ENCODE assay signal across 20 cellular contexts in genomic region chr12:112353389-112353788, GRCh38. TPM values are rescaled to one million over a fixed set of nuclear protein-coding genes. Genes with fewer than 3 reads are reported as not detected.
A peak's percentile ranks its signal among the peaks of the same experiment; 100 is the strongest.
DNase-seq lines count a peak whose midpoint lies in the region; ATAC-seq and TF ChIP-seq lines count a peak whose summit lies in the region.
"Had no signal": no experiment of that assay in that cellular context is flagged by ENCODE, and none has a peak within 500 bp of the region (broad histone marks: within the 10 kb centered on the region; RNA-seq: fewer than 3 reads in every experiment).

No MANE protein-coding gene starts in this region.

- H3K4me1 Mint-ChIP-seq in type B pancreatic cell (ENCODE audit: unreplicated experiment), result peaks cover 5% of the 10 kb centered on the region

- DNase-seq in DMS53 (lab: John Stamatoyannopoulos, UW) (peak; percentile 31), DMS53 treated with DMSO at 0.1 percent for 48 hours (lab: John Stamatoyannopoulos, UW; ENCODE audit: unreplicated experiment) (no peak), RWPE2 (ENCODE audit: low spot score) (no peak), type B pancreatic cell (ENCODE audit: extremely low spot score, unreplicated experiment) (no peak), heart right ventricle (no peak), T-helper 9 cell (no peak)
- DNase-seq in effector CD4-positive, alpha-beta T cell, result no peak
- DNase-seq: activated CD4-positive, alpha-beta T cell treated with anti-CD3 and anti-CD28 coated beads, Interleukin-2, amount 10 ng/mL, durations not matched to agents 7 days and 5 days; activated naive CD8-positive, alpha-beta T cell treated with anti-CD3 and anti-CD28 coated beads, Interleukin-2, amount 10 ng/mL, durations not matched to agents 7 days and 5 days; activated T-cell treated with anti-CD3 and anti-CD28 coated beads, Interleukin-2, amount 50 U/mL, for 1 hour; CD8-positive, alpha-beta memory T cell; colonic mucosa; H7; KBM-7; NCI-H524; right lobe of liver; stimulated activated CD4-positive, alpha-beta T cell treated with anti-CD3 and anti-CD28 coated beads, Interleukin-4, amount 100 ng/mL, for 1 hour had no signal

- H3K36me3 ChIP-seq in RWPE2 (ENCODE audit: low read depth) (no peaks in the 10 kb centered on the region), heart right ventricle (no peaks in the 10 kb centered on the region)
- H3K36me3 ChIP-seq: colonic mucosa, right lobe of liver, tibial nerve had no signal

- no peak overlapping the region for H3K4me3 ChIP-seq in RWPE2 (ENCODE audit: severe bottlenecking)
- H3K4me3 ChIP-seq in heart right ventricle, result no peak overlapping the region
- H3K4me3 ChIP-seq: colonic mucosa, right lobe of liver, tibial nerve had no signal

- H3K9me3 ChIP-seq in RWPE2 (ENCODE audit: severe bottlenecking) (no peaks in the 10 kb centered on the region), heart right ventricle (peaks cover 0 to 2% (median 0%) of the 10 kb centered on the region in 11 donors)
- H3K9me3 ChIP-seq: colonic mucosa, right lobe of liver, tibial nerve had no signal

- TF ChIP-seq CTCF in RWPE2 (IDR thresholded peaks at IDR 0.05; ENCODE audit: poor library complexity, severe bottlenecking), result no peak
- TF ChIP-seq CTCF in type B pancreatic cell (conservative IDR thresholded peaks at IDR 0.05), result no peak
- no peak for TF ChIP-seq CTCF in heart right ventricle (IDR thresholded peaks at IDR 0.05)

- no peaks in the 10 kb centered on the region for H3K27me3 ChIP-seq in RWPE2 (ENCODE audit: insufficient read depth, poor library complexity, severe bottlenecking)
- H3K27me3 ChIP-seq in heart right ventricle, result no peaks in the 10 kb centered on the region
- H3K27me3 ChIP-seq: colonic mucosa, right lobe of liver, tibial nerve had no signal

- H3K27ac Mint-ChIP-seq in type B pancreatic cell, result peak overlapping the region; percentile 66
- H3K27ac Mint-ChIP-seq: activated CD4-positive, alpha-beta T cell treated with anti-CD3 and anti-CD28 coated beads, Interleukin-2, amount 10 ng/mL, durations not matched to agents 7 days and 5 days; activated naive CD8-positive, alpha-beta T cell treated with anti-CD3 and anti-CD28 coated beads, Interleukin-2, amount 10 ng/mL, durations not matched to agents 7 days and 5 days had no signal

- no peaks in the 10 kb centered on the region for H3K36me3 Mint-ChIP-seq in type B pancreatic cell
- H3K36me3 Mint-ChIP-seq: CD8-positive, alpha-beta memory T cell had no signal

- 80 to 83% methylated on average over 3 of the region's 3 CpGs for WGBS in heart right ventricle, 2 donors

- no peaks in the 10 kb centered on the region for H3K27me3 Mint-ChIP-seq in type B pancreatic cell
- H3K27me3 Mint-ChIP-seq: activated CD4-positive, alpha-beta T cell treated with anti-CD3 and anti-CD28 coated beads, Interleukin-2, amount 10 ng/mL, durations not matched to agents 7 days and 5 days; activated naive CD8-positive, alpha-beta T cell treated with anti-CD3 and anti-CD28 coated beads, Interleukin-2, amount 10 ng/mL, durations not matched to agents 7 days and 5 days; CD8-positive, alpha-beta memory T cell had no signal

- no peak overlapping the region for H3K4me3 Mint-ChIP-seq in type B pancreatic cell
- H3K4me3 Mint-ChIP-seq: activated CD4-positive, alpha-beta T cell treated with anti-CD3 and anti-CD28 coated beads, Interleukin-2, amount 10 ng/mL, durations not matched to agents 7 days and 5 days; activated naive CD8-positive, alpha-beta T cell treated with anti-CD3 and anti-CD28 coated beads, Interleukin-2, amount 10 ng/mL, durations not matched to agents 7 days and 5 days; CD8-positive, alpha-beta memory T cell had no signal

- no peak overlapping the region for H3K27ac ChIP-seq in RWPE2 (ENCODE audit: poor library complexity, severe bottlenecking)
- no peak overlapping the region for H3K27ac ChIP-seq in heart right ventricle
- H3K27ac ChIP-seq: 22Rv1, colonic mucosa, right lobe of liver, tibial nerve had no signal

- ATAC-seq in RWPE2 (ENCODE audit: low read depth) (peak; percentile 46; the same call in 2 of the 3 replicates), esophagus mucosa (peak; percentile 76), heart right ventricle (no peak)
- ATAC-seq: right lobe of liver had no signal

- H3K9me3 Mint-ChIP-seq in type B pancreatic cell, result no peaks in the 10 kb centered on the region
- H3K9me3 Mint-ChIP-seq: activated naive CD8-positive, alpha-beta T cell treated with anti-CD3 and anti-CD28 coated beads, Interleukin-2, amount 10 ng/mL, durations not matched to agents 7 days and 5 days; CD8-positive, alpha-beta memory T cell had no signal

- H3K4me1 ChIP-seq in RWPE2 (ENCODE audit: insufficient read depth, poor library complexity, severe bottlenecking) (peaks cover 6% of the 10 kb centered on the region), heart right ventricle (peaks cover 0 to 46% (median 24%) of the 10 kb centered on the region in 9 donors)
- H3K4me1 ChIP-seq: colonic mucosa, right lobe of liver had no signal

- intact Hi-C loops in heart right ventricle (cut with DNase I), result no loop called here

RNA-seq across cellular contexts. Expression of gene HECTD4, which starts 28.8 kb away (rescaled TPM):
- total RNA-seq in esophagus mucosa (30.5 TPM), type B pancreatic cell (ENCODE audit: low replicate concordance) (57.6 and 62.1 TPM in 2 replicates), heart right ventricle (10 to 100 TPM; 20.1 to 28.7 (median 23.9) TPM)
- 10 to 100 TPM in 1 of 2 donors, 1 to 10 TPM in 1; 3.0 to 33.7 TPM for polyA plus RNA-seq in heart right ventricle

RNA-seq across cellular contexts. Expression of gene RPL6, which starts 56.0 kb away (rescaled TPM):
- 1,486 TPM for total RNA-seq in esophagus mucosa
- total RNA-seq in type B pancreatic cell (ENCODE audit: low replicate concordance), result 1,606 and 1,993 TPM in 2 replicates
- 100 to 1,000 TPM; 564 to 722 (median 607) TPM for total RNA-seq in heart right ventricle
- 1,000 to 10,000 TPM in 1 of 2 donors, 100 to 1,000 TPM in 1; 994 to 1,749 TPM for polyA plus RNA-seq in heart right ventricle

Comparison
In these comparisons a context has a peak if more than half of its experiments do, and no peak if none do; other contexts are left out.
1. ATAC-seq: peak in RWPE2 (single experiment) and esophagus mucosa (single experiment); none in heart right ventricle (0 of 8).